ENCODE assay signal across 8 cellular contexts in genomic region chr3:11367116-11367781, GRCh38.
A peak's percentile ranks its signal among the peaks of the same experiment; 100 is the strongest.
DNase-seq lines count a peak whose midpoint lies in the region; TF ChIP-seq lines count a peak whose summit lies in the region.

No MANE protein-coding gene starts in this region.

- no TSS peak for BruUV-seq in A673 (replicated peaks; lab: Mats Ljungman, UMichigan)

- no peaks in the 10 kb centered on the region for H3K27me3 Mint-ChIP-seq in nephron (ENCODE audit: low read depth)

- H3K9me3 ChIP-seq in A673 (ENCODE audit: low read depth, low read length, poor library complexity, severe bottlenecking) (no peaks in the 10 kb centered on the region), Peyer's patch (no peaks in the 10 kb centered on the region)

- H3K9me3 Mint-ChIP-seq in nephron, result no peaks in the 10 kb centered on the region

- TF ChIP-seq POLR2A in Peyer's patch (IDR thresholded peaks at IDR 0.05), result no peak

- H3K4me3 ChIP-seq in A673 (ENCODE audit: low read depth, low read length, poor library complexity, severe bottlenecking), result no peak overlapping the region
- no peak overlapping the region for H3K4me3 ChIP-seq in Peyer's patch
- H3K4me3 ChIP-seq in fibroblast of mammary gland (ENCODE audit: control insufficient read depth, low read depth, low read length), result no peak overlapping the region

- H3K36me3 ChIP-seq in A673 (ENCODE audit: insufficient read depth, low read length, poor library complexity, severe bottlenecking), result no peaks in the 10 kb centered on the region
- H3K36me3 ChIP-seq in Peyer's patch, result peaks cover 0 to 37% (median 0%) of the 10 kb centered on the region in 3 donors

- H3K27ac Mint-ChIP-seq in nephron, result peak overlapping the region; percentile 94 to 98 (median 98)

- POLR2A ChIA-PET in A673 (lab: Charles Lee; ENCODE audit: low non-redundant PET), result interaction anchor here (0.6 kb wide), 1 partner anchor 1745 kb away, joined by 8 read pairs; no protein-coding TSS in a partner anchor

- TF ChIP-seq CTCF in A673 (conservative IDR thresholded peaks at IDR 0.05; ENCODE audit: low read depth, low read length) (no peak), Peyer's patch (IDR thresholded peaks at IDR 0.05) (no peak), fibroblast of mammary gland (conservative IDR thresholded peaks at IDR 0.05; ENCODE audit: control insufficient read depth, insufficient read depth, low read depth, low read length) (no peak), nephron (IDR thresholded peaks at IDR 0.05; ENCODE audit: unreplicated experiment in 3 of 3) (no peak)

- CTCF ChIA-PET in A673 (lab: Charles Lee), result no interaction called here

- peak overlapping the region; percentile 89 for H3K27ac ChIP-seq in A673 (ENCODE audit: low read depth, low read length, poor library complexity, severe bottlenecking)
- peak overlapping the region; percentile 8 to 71 (median 59) for H3K27ac ChIP-seq in Peyer's patch

- H3K36me3 Mint-ChIP-seq in nephron (ENCODE audit: low read depth), result peaks cover 38% of the 10 kb centered on the region

- H3K27me3 ChIP-seq in A673 (replicated peaks; ENCODE audit: insufficient read depth, low read depth, low read length, poor library complexity) (no peaks in the 10 kb centered on the region), Peyer's patch (no peaks in the 10 kb centered on the region)

- peaks cover 58% of the 10 kb centered on the region for H3K4me1 Mint-ChIP-seq in nephron

- H3K4me1 ChIP-seq in A673 (ENCODE audit: insufficient read depth, low read length, poor library complexity, severe bottlenecking) (peaks cover 56% of the 10 kb centered on the region), Peyer's patch (peaks cover 0 to 12% (median 0%) of the 10 kb centered on the region in 4 donors)

- DNase-seq in A673 (ENCODE audit: low spot score) (peak; percentile 96), Peyer's patch (peak in 1 of 3 donors; percentile 54), fibroblast of mammary gland (ENCODE audit: low read depth) (peak; percentile 84), NCI-H1105 (lab: John Stamatoyannopoulos, UW) (no peak), cerebellar cortex (ENCODE audit: low spot score) (no peak)
- DNase-seq in activated effector memory CD4-positive, alpha-beta T cell treated with anti-CD3 and anti-CD28 coated beads, Interleukin-2, amount 50 U/mL, for 16 hours, result no peak
- DNase-seq in activated effector memory CD4-positive, alpha-beta T cell treated with Interleukin-2 at 50 U/mL for 16 hours, result no peak

- no peak overlapping the region for H3K4me3 Mint-ChIP-seq in nephron

- intact Hi-C loops in A673 (cut with micrococcal nuclease; ENCODE audit: unreplicated experiment), result loop anchor here (2.0 to 5.0 kb wide), 2 partner anchors 78 to 275 kb away; partner anchors contain the start of gene VGLL4

Comparison
In these comparisons a context has a peak if more than half of its experiments do, and no peak if none do; other contexts are left out.
1. DNase-seq: peak in A673 (single experiment) and fibroblast of mammary gland (single experiment); none in activated effector memory CD4-positive, alpha-beta T cell treated with anti-CD3 and anti-CD28 coated beads, Interleukin-2, amount 50 U/mL, for 16 hours (single experiment), activated effector memory CD4-positive, alpha-beta T cell treated with Interleukin-2 at 50 U/mL for 16 hours (single experiment), NCI-H1105 (single experiment) and cerebellar cortex (single experiment).